20 cellular contexts compared by ENCODE assay signal in genomic region chr4:656651-657337, GRCh38. TPM values are rescaled to one million over a fixed set of nuclear protein-coding genes. Genes with fewer than 3 reads are reported as not detected.
DNase-seq lines count a peak whose midpoint lies in the region; ATAC-seq and TF ChIP-seq lines count a peak whose summit lies in the region.
"Had no signal": no experiment of that assay in that cellular context is flagged by ENCODE, and none has a peak within 500 bp of the region (broad histone marks: within the 10 kb centered on the region; RNA-seq: fewer than 3 reads in every experiment).

No MANE protein-coding gene starts in this region.

- H3K9me2 ChIP-seq in GM23248 (ENCODE audit: insufficient read depth), result no peaks in the 10 kb centered on the region

- 64 to 70% methylated on average over 35 to 40 of the region's 40 CpGs for WGBS in GM23248 (ENCODE audit: low coverage in 1 of 2, low lambda C conversion rate in 2 of 2, missing lambda C conversion rate in 2 of 2), 2 experiments

- H3K4me2 ChIP-seq in GM23248 (ENCODE audit: unreplicated experiment), result no peak overlapping the region

- CTCF ChIA-PET in RWPE1 (lab: Yijun Ruan, JAX), result no interaction called here

- no peaks in the 10 kb centered on the region for H3K79me2 ChIP-seq in GM23248 (ENCODE audit: insufficient read depth)

- TF ChIP-seq CTCF in RWPE1 (conservative IDR thresholded peaks at IDR 0.05; ENCODE audit: low read depth), result no peak

- H3K9ac ChIP-seq in GM23248, result no peak overlapping the region

- POLR2A ChIA-PET in RWPE1 (lab: Yijun Ruan, JAX; ENCODE audit: low non-redundant PET), result no interaction called here

- DNase-seq in GM23248 (peak; percentile 30), left colon (no peak), retina (peak; percentile 5), RWPE1 (ENCODE audit: low spot score) (no peak)
- DNase-seq in activated CD4-positive, alpha-beta T cell treated with anti-CD3 and anti-CD28 coated beads, Interleukin-2, amount 50 U/mL, for 4 hours, result no peak
- DNase-seq: activated CD4-positive, alpha-beta T cell treated with anti-CD3 and anti-CD28 coated beads, Interleukin-2, amount 50 U/mL, for 1 hour; activated naive CD8-positive, alpha-beta T cell treated with anti-CD3 and anti-CD28 coated beads, Interleukin-2, amount 50 U/mL, for 24 hours; HCEC 1CT; IMR-90; NCI-H1092 treated with DMSO at 0.1 percent for 48 hours; NCI-H2081; T-helper 9 cell had no signal

- no peaks in the 10 kb centered on the region for H3F3A ChIP-seq in GM23248 (ENCODE audit: insufficient read depth)

- H3K27ac ChIP-seq in GM23248 (no peak overlapping the region), angular gyrus (ENCODE audit: low read depth, low read length) (peak overlapping the region; percentile 62), RWPE1 (no peak overlapping the region)
- H3K27ac ChIP-seq: coronary artery, suprapubic skin, vagina had no signal

- H3K27me3 ChIP-seq in GM23248 (replicated peaks; ENCODE audit: insufficient read depth), result no peaks in the 10 kb centered on the region
- H3K27me3 ChIP-seq: vagina had no signal

- in situ Hi-C loops in GM23248 (cut with MboI), result no loop called here

- no peak overlapping the region for H2AFZ ChIP-seq in GM23248

- H3K9me3 ChIP-seq in GM23248 (ENCODE audit: low read depth), result no peaks in the 10 kb centered on the region
- H3K9me3 ChIP-seq: suprapubic skin, vagina had no signal

- H4K20me1 ChIP-seq in GM23248 (ENCODE audit: insufficient read depth), result no peaks in the 10 kb centered on the region

- H3K4me1 ChIP-seq in GM23248 (ENCODE audit: insufficient read depth), result no peaks in the 10 kb centered on the region
- H3K4me1 ChIP-seq: vagina had no signal

- no peak overlapping the region for H3K4me3 ChIP-seq in GM23248
- H3K4me3 ChIP-seq: coronary artery, lung, suprapubic skin, vagina had no signal

- intact Hi-C loops in left colon (cut with DNase I, micrococcal nuclease), result no loop called here

- no peaks in the 10 kb centered on the region for H3K36me3 ChIP-seq in GM23248 (ENCODE audit: low read depth)
- H3K36me3 ChIP-seq: suprapubic skin, vagina had no signal

- peak; percentile 34 for ATAC-seq in left colon
- no peak for ATAC-seq in GM21576 (IDR thresholded peaks at IDR 0.05; ENCODE audit: unreplicated experiment)
- ATAC-seq: activated naive CD8-positive, alpha-beta T cell treated with anti-CD3 and anti-CD28 coated beads, Interleukin-2, amount 50 U/mL, for 24 hours; activated T-helper 17 cell treated with anti-CD3 and anti-CD28 coated beads, Interleukin-2, amount 50 U/mL, for 72 hours had no signal

RNA-seq across cellular contexts. Expression of gene ATP5ME, which starts 17.3 kb away (rescaled TPM):
- total RNA-seq in GM23248 (2014; rRNA removed; shearing (Covaris generic)), result 15.6 and 26.3 TPM in 2 replicates
- polyA plus RNA-seq in GM23248 (2016; fragmentation: Nextera tagmentation; extraction: Ambion mirVana), result 472 and 478 TPM in 2 replicates
- total RNA-seq in left colon, result 100 to 1,000 TPM; 383 to 496 TPM

RNA-seq across cellular contexts. Expression of gene MYL5, which starts 17.5 kb away (rescaled TPM):
- 14.9 and 21.9 TPM in 2 replicates for total RNA-seq in GM23248 (2014; rRNA removed; shearing (Covaris generic))
- polyA plus RNA-seq in GM23248 (2016; fragmentation: Nextera tagmentation; extraction: Ambion mirVana), result 24.5 and 29.3 TPM in 2 replicates
- 10 to 100 TPM; 30.0 to 37.1 TPM for total RNA-seq in left colon

RNA-seq across cellular contexts. Expression of gene PDE6B, which starts 31.4 kb away (rescaled TPM):
- total RNA-seq in GM23248 (2014; rRNA removed; shearing (Covaris generic)), result 0.11 and 0.13 TPM in 2 replicates
- 0.14 TPM in 1 of 2 replicates, not detected in the other for polyA plus RNA-seq in GM23248 (2016; fragmentation: Nextera tagmentation; extraction: Ambion mirVana)
- 1 to 10 TPM; 1.3 to 1.4 TPM for total RNA-seq in left colon
- total RNA-seq: NCI-H460 had no signal
- polyA plus RNA-seq: IMR-90 had no signal

RNA-seq across cellular contexts. Expression of gene SLC49A3, which starts 32.2 kb away (rescaled TPM):
- 9.1 and 12.5 TPM in 2 replicates for total RNA-seq in GM23248 (2014; rRNA removed; shearing (Covaris generic))
- polyA plus RNA-seq in GM23248 (2016; fragmentation: Nextera tagmentation; extraction: Ambion mirVana), result 5.2 and 5.3 TPM in 2 replicates
- 10 to 100 TPM; 10.7 to 15.8 TPM for total RNA-seq in left colon
- total RNA-seq: NCI-H460 had no signal

RNA-seq across cellular contexts. Expression of gene PCGF3, which starts 48.8 kb away (rescaled TPM):
- total RNA-seq in GM23248 (2014; rRNA removed; shearing (Covaris generic)), result 26.0 and 36.9 TPM in 2 replicates
- 21.0 TPM in 2 replicates for polyA plus RNA-seq in GM23248 (2016; fragmentation: Nextera tagmentation; extraction: Ambion mirVana)
- total RNA-seq in left colon, result 10 to 100 TPM; 46.9 to 51.9 TPM

Comparison
In these comparisons a context has a peak if more than half of its experiments do, and no peak if none do; other contexts are left out.
1. DNase-seq: peak in GM23248 (single experiment) and retina (single experiment); none in left colon (0 of 2), activated CD4-positive, alpha-beta T cell treated with anti-CD3 and anti-CD28 coated beads, Interleukin-2, amount 50 U/mL, for 4 hours (0 of 2) and RWPE1 (single experiment).
2. RNA of gene ATP5ME, which starts 17.3 kb away (total RNA-seq): 383 to 496 TPM in left colon; 15.6 to 26.3 TPM in GM23248; every median in the first group is over 10 times any median in the second.